ENCODE assay signal across 23 cellular contexts in genomic region chr10:10960534-10960933, GRCh38. TPM values are rescaled to one million over a fixed set of nuclear protein-coding genes. Genes with fewer than 3 reads are reported as not detected.
A peak's percentile ranks its signal among the peaks of the same experiment; 100 is the strongest.
DNase-seq lines count a peak whose midpoint lies in the region; ATAC-seq and TF ChIP-seq lines count a peak whose summit lies in the region.
"Had no signal": no experiment of that assay in that cellular context is flagged by ENCODE, and none has a peak within 500 bp of the region (broad histone marks: within the 10 kb centered on the region; RNA-seq: fewer than 3 reads in every experiment).

No MANE protein-coding gene starts in this region.

- no peak overlapping the region for H3K4me2 ChIP-seq in Karpas-422 (ENCODE audit: low read depth, low read length, poor library complexity, severe bottlenecking)
- H3K4me2 ChIP-seq in neural cell (ENCODE audit: low read length) = no peak overlapping the region
- H3K4me2 ChIP-seq: BLaER1 had no signal

- H3K9me3 ChIP-seq in heart left ventricle (no peaks in the 10 kb centered on the region), right atrium auricular region (no peaks in the 10 kb centered on the region), Karpas-422 (ENCODE audit: low read length) (no peaks in the 10 kb centered on the region), neural cell (ENCODE audit: low read length) (no peaks in the 10 kb centered on the region)
- H3K9me3 ChIP-seq: BE2C, BLaER1 had no signal

- H3K9me2 ChIP-seq in Karpas-422 (replicated peaks; ENCODE audit: insufficient read depth, low read length) = no peaks in the 10 kb centered on the region
- no peaks in the 10 kb centered on the region for H3K9me2 ChIP-seq in neural cell (ENCODE audit: insufficient read depth, low read length)

- WGBS in heart left ventricle, 4 donors = 69 to 84% (median 79%) methylated on average over 6 of the region's 6 CpGs

- H4K20me1 ChIP-seq in Karpas-422 (ENCODE audit: insufficient read depth, low read depth, low read length) (no peaks in the 10 kb centered on the region), neural cell (ENCODE audit: insufficient read depth) (no peaks in the 10 kb centered on the region)
- H4K20me1 ChIP-seq: BLaER1 had no signal

- TF ChIP-seq EP300 in neural cell (conservative IDR thresholded peaks at IDR 0.05; ENCODE audit: poor library complexity, severe bottlenecking) = no peak

- no peak for DNase-seq in heart left ventricle
- DNase-seq in right atrium auricular region (ENCODE audit: low spot score) = no peak
- DNase-seq in left ventricle myocardium superior = no peak
- no peak for DNase-seq in Right ventricle myocardium inferior (ENCODE audit: missing footprints)
- peak; percentile 38 for DNase-seq in Karpas-422
- no peak for DNase-seq in DMS79 (lab: John Stamatoyannopoulos, UW)
- DNase-seq in nucleus accumbens (lab: John Stamatoyannopoulos, UW) = no peak
- DNase-seq: 8988T; ACHN; BE2C; C1 segment of cervical spinal cord; CD4-positive, alpha-beta memory T cell; CD4-positive, CD25-positive, alpha-beta regulatory T cell; CD8-positive, alpha-beta memory T cell; COR-L47; DMS 273 treated with DMSO at 0.1 percent for 48 hours; DMS153; DMS53; DMS79 treated with DMSO at 0.1 percent for 48 hours; GF-D8 had no signal

- no peak overlapping the region for H3K4me3 ChIP-seq in heart left ventricle
- no peak overlapping the region for H3K4me3 ChIP-seq in right atrium auricular region
- H3K4me3 ChIP-seq in Karpas-422 (ENCODE audit: low read length) = no peak overlapping the region
- no peak overlapping the region for H3K4me3 ChIP-seq in neural cell (ENCODE audit: low read length)
- H3K4me3 ChIP-seq: BLaER1 had no signal

- H3K79me2 ChIP-seq in Karpas-422 (ENCODE audit: low read length) = no peaks in the 10 kb centered on the region
- no peaks in the 10 kb centered on the region for H3K79me2 ChIP-seq in neural cell (replicated peaks; ENCODE audit: insufficient read depth, low read length)

- ATAC-seq in heart left ventricle (peak; percentile 42 to 73 (median 50)), left ventricle myocardium superior (peak; percentile 67), Right ventricle myocardium inferior (no peak)

- TF ChIP-seq RAD21 in neural cell (conservative IDR thresholded peaks at IDR 0.05) = no peak

- no peaks in the 10 kb centered on the region for H3K36me3 ChIP-seq in heart left ventricle
- no peaks in the 10 kb centered on the region for H3K36me3 ChIP-seq in right atrium auricular region
- no peaks in the 10 kb centered on the region for H3K36me3 ChIP-seq in Karpas-422 (ENCODE audit: insufficient read depth, low read length)
- H3K36me3 ChIP-seq in neural cell (ENCODE audit: insufficient read depth, low read length) = no peaks in the 10 kb centered on the region
- H3K36me3 ChIP-seq: BE2C, BLaER1 had no signal

- TF ChIP-seq CTCF in heart left ventricle (IDR thresholded peaks at IDR 0.05) = peak in 2 of 12 donors; percentile 14 to 26
- peak in 1 of 2 donors; percentile 13 for TF ChIP-seq CTCF in right atrium auricular region (IDR thresholded peaks at IDR 0.05)
- TF ChIP-seq CTCF in neural cell (IDR thresholded peaks at IDR 0.05; ENCODE audit: poor library complexity, severe bottlenecking) = peak; percentile 41

- no peaks in the 10 kb centered on the region for H3F3A ChIP-seq in neural cell (ENCODE audit: insufficient read depth, low read length, poor library complexity, severe bottlenecking)

- intact Hi-C loops in heart left ventricle (cut with DNase I) = no loop called here
- intact Hi-C loops in left ventricle myocardium superior (cut with micrococcal nuclease) = no loop called here
- intact Hi-C loops in Right ventricle myocardium inferior (cut with DNase I) = no loop called here

- H3K9ac ChIP-seq in Karpas-422 (ENCODE audit: low read length) (no peak overlapping the region), neural cell (ENCODE audit: low read length) (no peak overlapping the region)
- H3K9ac ChIP-seq: BLaER1 had no signal

- no peak for TF ChIP-seq POLR2A in heart left ventricle (IDR thresholded peaks at IDR 0.05)

- H2AFZ ChIP-seq in Karpas-422 (ENCODE audit: low read length) = no peak overlapping the region
- no peak overlapping the region for H2AFZ ChIP-seq in neural cell (ENCODE audit: low read depth, low read length)

- H3K27ac ChIP-seq in heart left ventricle (no peak overlapping the region), right atrium auricular region (no peak overlapping the region), Karpas-422 (ENCODE audit: low read length) (no peak overlapping the region), neural cell (ENCODE audit: low read length) (no peak overlapping the region)
- H3K27ac ChIP-seq: BLaER1 had no signal

- H3K4me1 ChIP-seq in heart left ventricle (peaks cover 0 to 13% (median 6%) of the 10 kb centered on the region in 12 donors), right atrium auricular region (peaks cover 0 to 8% of the 10 kb centered on the region in 2 donors), Karpas-422 (ENCODE audit: low read length) (no peaks in the 10 kb centered on the region)
- H3K4me1 ChIP-seq: BE2C, BLaER1 had no signal

- H3K27me3 ChIP-seq in heart left ventricle = no peaks in the 10 kb centered on the region
- H3K27me3 ChIP-seq in right atrium auricular region = no peaks in the 10 kb centered on the region
- no peaks in the 10 kb centered on the region for H3K27me3 ChIP-seq in Karpas-422 (ENCODE audit: low read length)
- H3K27me3 ChIP-seq in neural cell (ENCODE audit: insufficient read depth, low read depth, low read length) = no peaks in the 10 kb centered on the region
- H3K27me3 ChIP-seq: BE2C, BLaER1 had no signal

TF ChIP-seq in neural cell, 6 proteins besides CTCF, POLR2A, EP300 and RAD21:
- no peak for TF ChIP-seq SMC3 (conservative IDR thresholded peaks at IDR 0.05; ENCODE audit: poor library complexity)
- no peak for TF ChIP-seq TAF1 (IDR thresholded peaks at IDR 0.05; ENCODE audit: low read depth)
- TF ChIP-seq EZH2 (IDR thresholded peaks at IDR 0.05; ENCODE audit: borderline replicate concordance, insufficient read depth, low read length, poor library complexity, severe bottlenecking) = no peak
- TF ChIP-seq POLR2AphosphoS5 (IDR thresholded peaks at IDR 0.05) = no peak
- TF ChIP-seq MXI1 (conservative IDR thresholded peaks at IDR 0.05; ENCODE audit: poor library complexity, severe bottlenecking) = no peak
- no peak for TF ChIP-seq REST (IDR thresholded peaks at IDR 0.05; ENCODE audit: borderline replicate concordance)

RNA-seq across cellular contexts. Expression of gene CELF2, which starts 57.1 kb away (rescaled TPM):
- total RNA-seq in heart left ventricle (100 to 1,000 TPM in 1 of 9 donors, 10 to 100 TPM in 8; 61.2 to 103 (median 73.3) TPM), right atrium auricular region (10 to 100 TPM; 63.2 to 69.4 TPM), left ventricle myocardium superior (68.3 TPM), Right ventricle myocardium inferior (71.2 TPM)
- polyA plus RNA-seq in heart left ventricle (10 to 100 TPM; 14.2 to 33.3 TPM), neural cell (49.9 and 55.5 TPM in 2 replicates)
- total RNA-seq in Karpas-422 (2014; rRNA removed; shearing (Covaris generic); ENCODE audit: low replicate concordance) = 0.14 and 2.3 TPM in 2 replicates
- polyA minus RNA-seq in neural cell = 142 and 166 TPM in 2 replicates
- total RNA-seq: A673 had no signal

Comparison
In these comparisons a context has a peak if more than half of its experiments do, and no peak if none do; other contexts are left out.
1. RNA of gene CELF2, which starts 57.1 kb away (total RNA-seq): 61.2 to 103 TPM in heart left ventricle, 71.2 TPM in Right ventricle myocardium inferior (single experiment), 63.2 to 69.4 TPM in right atrium auricular region and 68.3 TPM in left ventricle myocardium superior (single experiment); 0.14 to 2.3 TPM in Karpas-422; every median in the first group is over 10 times any median in the second.